Comparison of ENCODE assay signal across 23 cellular contexts in the genomic region with DNA sequence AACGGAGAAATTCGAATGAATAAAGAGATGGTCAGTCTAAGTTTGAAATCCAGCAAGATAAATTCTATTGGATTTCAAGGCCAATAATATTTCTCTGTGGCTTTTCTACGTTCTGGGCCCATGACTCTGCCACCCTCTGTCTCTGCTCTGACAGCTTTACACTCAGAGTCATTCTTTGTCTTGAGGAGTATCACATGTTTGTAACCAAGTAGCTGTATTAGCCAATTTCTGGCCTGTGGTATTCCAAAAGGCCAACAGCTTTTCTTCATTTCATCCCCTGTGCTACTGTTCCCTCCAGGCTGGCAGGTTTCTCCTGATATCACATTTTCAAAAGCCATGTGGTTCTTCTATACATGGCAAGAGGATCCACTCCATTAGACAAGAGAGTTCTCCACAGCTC.
"Had no signal": no experiment of that assay in that cellular context is flagged by ENCODE, and none has a peak within 500 bp of the region (broad histone marks: within the 10 kb centered on the region; RNA-seq: fewer than 3 reads in every experiment).

No MANE protein-coding gene starts in this region.

- H3K27ac ChIP-seq: HL-60, SJSA1 had no signal

- H3K27me3 ChIP-seq: MG63, SJSA1 had no signal

- H3K4me3 ChIP-seq: MG63, SJSA1 had no signal

- DNase-seq: KBM-7, MG63, NCI-H1092, NCI-H1105 treated with DMSO at 0.1 percent for 48 hours, NCI-H1417 treated with DMSO at 0.1 percent for 48 hours, NCI-H146, NCI-H1694 treated with DMSO at 0.1 percent for 48 hours, NCI-H1930, NCI-H2081, NCI-H2107, NCI-H2171 treated with DMSO at 0.1 percent for 48 hours, NCI-H345, NCI-H446 treated with DMSO at 0.1 percent for 48 hours, NCI-H524 treated with DMSO at 0.1 percent for 48 hours, NCI-H69, NCI-H774, Right ventricle myocardium superior, RPMI8226, SIG-M5, SK-N-SH, T-helper 1 cell had no signal

- H3K9me3 ChIP-seq: MG63, SK-N-SH had no signal

- H3K36me3 ChIP-seq: MG63, SJSA1 had no signal

- H3K4me1 ChIP-seq: SJSA1 had no signal
